ENCODE assay signal across 14 cellular contexts in genomic region chr1:6184083-6184783, GRCh38. TPM values are rescaled to one million over a fixed set of nuclear protein-coding genes. Genes with fewer than 3 reads are reported as not detected.
A peak's percentile ranks its signal among the peaks of the same experiment; 100 is the strongest.
DNase-seq lines count a peak whose midpoint lies in the region; ATAC-seq lines count a peak whose summit lies in the region.
"Had no signal": no experiment of that assay in that cellular context is flagged by ENCODE, and none has a peak within 500 bp of the region (broad histone marks: within the 10 kb centered on the region; RNA-seq: fewer than 3 reads in every experiment).

No MANE protein-coding gene starts in this region.

- H2BK120ac ChIP-seq in mesenchymal stem cell (ENCODE audit: low read depth, low read length) = no peak overlapping the region
- no peak overlapping the region for H2BK120ac ChIP-seq in neuronal stem cell (ENCODE audit: low read depth, low read length)

- H3K4me2 ChIP-seq in mesenchymal stem cell (ENCODE audit: low read length, poor library complexity, severe bottlenecking) (no peak overlapping the region), neuronal stem cell (ENCODE audit: insufficient read depth, low read length, poor library complexity, severe bottlenecking) (no peak overlapping the region)

- H3K4me1 ChIP-seq in mesenchymal stem cell (ENCODE audit: control insufficient read depth, insufficient read depth, low read depth, low read length) (peaks cover 35% of the 10 kb centered on the region), neuronal stem cell (ENCODE audit: control insufficient read depth in 2 of 2, insufficient read depth in 1 of 2, low read depth in 1 of 2, low read length in 2 of 2) (peaks cover under 1 to 8% of the 10 kb centered on the region in 2 donors)

- H2BK15ac ChIP-seq in mesenchymal stem cell (ENCODE audit: low read depth, poor library complexity, severe bottlenecking) (no peak overlapping the region), neuronal stem cell (ENCODE audit: low read length) (no peak overlapping the region)

- H2AFZ ChIP-seq in mesenchymal stem cell (ENCODE audit: low read depth, low read length) = no peak overlapping the region
- H2AFZ ChIP-seq in neuronal stem cell (ENCODE audit: low read length) = no peak overlapping the region

- CTCF ChIA-PET in activated CD4-positive, alpha-beta T cell treated with anti-CD3 and anti-CD28 coated beads, Interleukin-2, amount 10 ng/mL, durations not matched to agents 7 days and 5 days (lab: Charles Lee) = interaction anchor here (1.5 kb wide), 2 partner anchors 10 to 14 kb away, joined by 3 to 4 read pairs; no protein-coding TSS in a partner anchor
- CTCF ChIA-PET in activated CD8-positive, alpha-beta T cell treated with anti-CD3 and anti-CD28 coated beads, Interleukin-2, amount 10 ng/mL, durations not matched to agents 7 days and 5 days (lab: Charles Lee) = interaction anchor here (1.4 to 1.6 kb wide), 2 partner anchors 22 to 142 kb away, joined by 3 read pairs; partner anchors contain the start of gene RNF207

- H3K27ac Mint-ChIP-seq in activated CD4-positive, alpha-beta T cell treated with anti-CD3 and anti-CD28 coated beads, Interleukin-2, amount 10 ng/mL, durations not matched to agents 7 days and 5 days = peak overlapping the region; percentile 25
- H3K27ac Mint-ChIP-seq in activated CD8-positive, alpha-beta T cell treated with anti-CD3 and anti-CD28 coated beads, Interleukin-2, amount 10 ng/mL, durations not matched to agents 7 days and 5 days = peak overlapping the region; percentile 8
- no peak overlapping the region for H3K27ac Mint-ChIP-seq in stimulated activated memory B cell treated with anti-CD40 and anti-IgM and Interleukin-4, amounts not matched to agents 10 μg/mL and 1 μg/mL and 100 μg/mL, for 72 hours

- peaks cover 20% of the 10 kb centered on the region for H3K4me1 Mint-ChIP-seq in activated CD4-positive, alpha-beta T cell treated with anti-CD3 and anti-CD28 coated beads, Interleukin-2, amount 10 ng/mL, durations not matched to agents 7 days and 5 days
- peaks cover 16% of the 10 kb centered on the region for H3K4me1 Mint-ChIP-seq in activated CD8-positive, alpha-beta T cell treated with anti-CD3 and anti-CD28 coated beads, Interleukin-2, amount 10 ng/mL, durations not matched to agents 7 days and 5 days (ENCODE audit: low read depth)
- H3K4me1 Mint-ChIP-seq in stimulated activated memory B cell treated with anti-CD40 and anti-IgM and Interleukin-4, amounts not matched to agents 10 μg/mL and 1 μg/mL and 100 μg/mL, for 72 hours = peaks cover 36% of the 10 kb centered on the region

- POLR2A ChIA-PET in activated CD4-positive, alpha-beta T cell treated with anti-CD3 and anti-CD28 coated beads, Interleukin-2, amount 10 ng/mL, durations not matched to agents 7 days and 5 days (lab: Charles Lee) = interaction anchor here (0.8 kb wide), 1 partner anchor 59 kb away, joined by 3 read pairs; no protein-coding TSS in a partner anchor
- POLR2A ChIA-PET in activated CD8-positive, alpha-beta T cell treated with anti-CD3 and anti-CD28 coated beads, Interleukin-2, amount 10 ng/mL, durations not matched to agents 7 days and 5 days (lab: Charles Lee) = no interaction called here

- H3K79me1 ChIP-seq in mesenchymal stem cell (replicated peaks; ENCODE audit: low read length, poor library complexity, severe bottlenecking) (peaks cover 17% of the 10 kb centered on the region), neuronal stem cell (ENCODE audit: low read depth, low read length) (no peaks in the 10 kb centered on the region)

- H4K8ac ChIP-seq in mesenchymal stem cell (ENCODE audit: low read length) (no peak overlapping the region), neuronal stem cell (ENCODE audit: low read depth, low read length) (no peak overlapping the region)

- H3K9me3 ChIP-seq in mesenchymal stem cell (ENCODE audit: control insufficient read depth, low read length) = no peaks in the 10 kb centered on the region
- H3K9me3 ChIP-seq in neuronal stem cell (replicated peaks in 1 of 2; ENCODE audit: control insufficient read depth in 2 of 2, insufficient read depth in 1 of 2, low read depth in 1 of 2, low read length in 2 of 2) = no peaks in the 10 kb centered on the region
- H3K9me3 ChIP-seq: uterus had no signal

- peaks cover 37 to 38% of the 10 kb centered on the region in 2 experiments for H3K36me3 ChIP-seq in mesenchymal stem cell (ENCODE audit: control insufficient read depth in 1 of 2, insufficient read depth in 2 of 2, low read depth in 1 of 2, low read length in 2 of 2)
- peaks cover 15 to 49% of the 10 kb centered on the region in 2 donors for H3K36me3 ChIP-seq in neuronal stem cell (replicated peaks in 1 of 2; ENCODE audit: control insufficient read depth in 2 of 2, insufficient read depth in 2 of 2, low read length in 2 of 2)
- H3K36me3 ChIP-seq: uterus had no signal

- H3K9ac ChIP-seq in mesenchymal stem cell (ENCODE audit: low read length) = no peak overlapping the region
- H3K9ac ChIP-seq in neuronal stem cell (ENCODE audit: low read depth, low read length, poor library complexity) = no peak overlapping the region

- H2AK5ac ChIP-seq in mesenchymal stem cell (ENCODE audit: low read length, severe bottlenecking) (peak overlapping the region; percentile 73), neuronal stem cell (ENCODE audit: low read depth, low read length) (no peak overlapping the region)

- no peak overlapping the region for H3K4me3 Mint-ChIP-seq in activated CD4-positive, alpha-beta T cell treated with anti-CD3 and anti-CD28 coated beads, Interleukin-2, amount 10 ng/mL, durations not matched to agents 7 days and 5 days
- no peak overlapping the region for H3K4me3 Mint-ChIP-seq in activated CD8-positive, alpha-beta T cell treated with anti-CD3 and anti-CD28 coated beads, Interleukin-2, amount 10 ng/mL, durations not matched to agents 7 days and 5 days
- no peak overlapping the region for H3K4me3 Mint-ChIP-seq in stimulated activated memory B cell treated with anti-CD40 and anti-IgM and Interleukin-4, amounts not matched to agents 10 μg/mL and 1 μg/mL and 100 μg/mL, for 72 hours
- H3K4me3 Mint-ChIP-seq: activated CD4-positive, alpha-beta memory T cell treated with anti-CD3 and anti-CD28 coated beads for 36 hours had no signal

- H3K36me3 Mint-ChIP-seq in activated CD4-positive, alpha-beta T cell treated with anti-CD3 and anti-CD28 coated beads, Interleukin-2, amount 10 ng/mL, durations not matched to agents 7 days and 5 days (ENCODE audit: low read depth) = peaks cover 32% of the 10 kb centered on the region
- peaks cover 31% of the 10 kb centered on the region for H3K36me3 Mint-ChIP-seq in activated CD8-positive, alpha-beta T cell treated with anti-CD3 and anti-CD28 coated beads, Interleukin-2, amount 10 ng/mL, durations not matched to agents 7 days and 5 days (ENCODE audit: low read depth)
- peaks cover 40% of the 10 kb centered on the region for H3K36me3 Mint-ChIP-seq in stimulated activated memory B cell treated with anti-CD40 and anti-IgM and Interleukin-4, amounts not matched to agents 10 μg/mL and 1 μg/mL and 100 μg/mL, for 72 hours

- H3K9me3 Mint-ChIP-seq in activated CD4-positive, alpha-beta T cell treated with anti-CD3 and anti-CD28 coated beads, Interleukin-2, amount 10 ng/mL, durations not matched to agents 7 days and 5 days = no peaks in the 10 kb centered on the region
- H3K9me3 Mint-ChIP-seq in activated CD8-positive, alpha-beta T cell treated with anti-CD3 and anti-CD28 coated beads, Interleukin-2, amount 10 ng/mL, durations not matched to agents 7 days and 5 days (ENCODE audit: insufficient read depth) = no peaks in the 10 kb centered on the region
- H3K9me3 Mint-ChIP-seq in stimulated activated memory B cell treated with anti-CD40 and anti-IgM and Interleukin-4, amounts not matched to agents 10 μg/mL and 1 μg/mL and 100 μg/mL, for 72 hours = no peaks in the 10 kb centered on the region
- H3K9me3 Mint-ChIP-seq: activated CD4-positive, alpha-beta memory T cell treated with anti-CD3 and anti-CD28 coated beads for 36 hours had no signal

- no peak overlapping the region for H3K4ac ChIP-seq in mesenchymal stem cell (ENCODE audit: low read depth in 1 of 2, low read length in 2 of 2)
- H3K4ac ChIP-seq in neuronal stem cell (ENCODE audit: low read length) = no peak overlapping the region

- H3K14ac ChIP-seq in mesenchymal stem cell (ENCODE audit: low read length in 2 of 2) (no peak overlapping the region), neuronal stem cell (ENCODE audit: low read length) (no peak overlapping the region)

- H4K91ac ChIP-seq in mesenchymal stem cell (ENCODE audit: low read length) = no peak overlapping the region
- H4K91ac ChIP-seq in neuronal stem cell (ENCODE audit: low read depth, low read length, poor library complexity) = no peak overlapping the region

- H3K27me3 Mint-ChIP-seq in activated CD4-positive, alpha-beta T cell treated with anti-CD3 and anti-CD28 coated beads, Interleukin-2, amount 10 ng/mL, durations not matched to agents 7 days and 5 days = peaks cover 16% of the 10 kb centered on the region
- peaks cover 19% of the 10 kb centered on the region for H3K27me3 Mint-ChIP-seq in activated CD8-positive, alpha-beta T cell treated with anti-CD3 and anti-CD28 coated beads, Interleukin-2, amount 10 ng/mL, durations not matched to agents 7 days and 5 days (ENCODE audit: low read depth)
- peaks cover 17% of the 10 kb centered on the region for H3K27me3 Mint-ChIP-seq in stimulated activated memory B cell treated with anti-CD40 and anti-IgM and Interleukin-4, amounts not matched to agents 10 μg/mL and 1 μg/mL and 100 μg/mL, for 72 hours

- H3K23ac ChIP-seq in mesenchymal stem cell (ENCODE audit: low read length in 2 of 2) (no peak overlapping the region), neuronal stem cell (ENCODE audit: low read depth, low read length, poor library complexity) (no peak overlapping the region)

- H2BK5ac ChIP-seq in mesenchymal stem cell (ENCODE audit: low read depth, low read length, poor library complexity, severe bottlenecking) (no peak overlapping the region), neuronal stem cell (ENCODE audit: low read length) (no peak overlapping the region)

- H3K4me3 ChIP-seq in mesenchymal stem cell (ENCODE audit: insufficient read depth in 1 of 2, low read depth in 1 of 2, low read length in 2 of 2) = no peak overlapping the region
- no peak overlapping the region for H3K4me3 ChIP-seq in neuronal stem cell (ENCODE audit: low read length in 2 of 2)
- H3K4me3 ChIP-seq: uterus had no signal

- no peak for DNase-seq in activated CD4-positive, alpha-beta T cell treated with anti-CD3 and anti-CD28 coated beads, Interleukin-2, amount 10 ng/mL, durations not matched to agents 7 days and 5 days
- DNase-seq in activated CD4-positive, alpha-beta T cell treated with anti-CD3 and anti-CD28 coated beads, Interleukin-2, amount 50 U/mL, for 48 hours = no peak
- DNase-seq in HT-29 (ENCODE audit: low spot score) = peak; percentile 7
- no peak for DNase-seq in activated CD8-positive, alpha-beta T cell treated with anti-CD3 and anti-CD28 coated beads, Interleukin-2, amount 10 ng/mL, durations not matched to agents 7 days and 5 days
- DNase-seq in mesenchymal stem cell = no peak
- no peak for DNase-seq in stimulated activated CD4-positive, alpha-beta T cell treated with anti-CD3 and anti-CD28 coated beads, Interleukin-12 subunit alpha, Interleukin-12 subunit beta, amount 100 ng/mL, for 4 hours
- no peak for DNase-seq in neuronal stem cell (ENCODE audit: low spot score)
- DNase-seq: activated CD4-positive, alpha-beta memory T cell treated with anti-CD3 and anti-CD28 coated beads for 36 hours; amygdala; NCI-H2107; NCI-H524 treated with DMSO at 0.1 percent for 48 hours; uterus had no signal

- no peak for ATAC-seq in activated CD8-positive, alpha-beta T cell treated with anti-CD3 and anti-CD28 coated beads, Interleukin-2, amount 10 ng/mL, durations not matched to agents 7 days and 5 days
- no peak for ATAC-seq in stimulated activated memory B cell treated with anti-CD40 and anti-IgM and Interleukin-4, amounts not matched to agents 10 μg/mL and 1 μg/mL and 100 μg/mL, for 72 hours

- 92% methylated on average over 12 of the region's 13 CpGs for WGBS in mesenchymal stem cell
- WGBS in neuronal stem cell (ENCODE audit: extremely low coverage in 2 of 2, insufficient read length in 2 of 2, insufficient replicate concordance in 1 of 2), 2 donors = no CpG with 5 or more reads among the region's 13 CpGs

- no peak overlapping the region for H3K18ac ChIP-seq in mesenchymal stem cell (ENCODE audit: low read depth in 1 of 2, low read length in 2 of 2)
- no peak overlapping the region for H3K18ac ChIP-seq in neuronal stem cell (ENCODE audit: low read length)

- H3K27me3 ChIP-seq in mesenchymal stem cell (ENCODE audit: control insufficient read depth in 1 of 2, insufficient read depth in 1 of 2, low read length in 2 of 2) (peaks cover 8 to 13% of the 10 kb centered on the region in 2 experiments), neuronal stem cell (ENCODE audit: control insufficient read depth in 3 of 3, insufficient read depth in 3 of 3, low read depth in 1 of 3, low read length in 3 of 3) (peaks cover 10 to 34% (median 30%) of the 10 kb centered on the region in 3 experiments)

- peak overlapping the region in 1 of 2 experiments; percentile 18 for H2BK12ac ChIP-seq in mesenchymal stem cell (ENCODE audit: low read length in 2 of 2)
- no peak overlapping the region for H2BK12ac ChIP-seq in neuronal stem cell (ENCODE audit: low read length)

- H3K27ac ChIP-seq in mesenchymal stem cell (ENCODE audit: low read length, poor library complexity, severe bottlenecking) (peak overlapping the region; percentile 23), neuronal stem cell (replicated peaks; ENCODE audit: low read length) (no peak overlapping the region)
- H3K27ac ChIP-seq: uterus had no signal

RNA-seq across cellular contexts. Expression of gene CHD5, which starts 4.1 kb away (rescaled TPM):
- under 1 TPM; 0.67 to 0.96 TPM for total RNA-seq in activated CD4-positive, alpha-beta T cell treated with anti-CD3 and anti-CD28 coated beads, Interleukin-2, amount 10 ng/mL, durations not matched to agents 7 days and 5 days
- total RNA-seq in HT-29 (2014; rRNA removed; shearing (Covaris generic)) = 0.18 and 0.25 TPM in 2 replicates
- under 1 TPM; 0.23 to 0.47 TPM for total RNA-seq in activated CD8-positive, alpha-beta T cell treated with anti-CD3 and anti-CD28 coated beads, Interleukin-2, amount 10 ng/mL, durations not matched to agents 7 days and 5 days
- polyA plus RNA-seq in mesenchymal stem cell (2013, experiment 1 of 2) = 0.22 TPM
- 0.04 TPM for polyA plus RNA-seq in mesenchymal stem cell (2013, experiment 2 of 2)
- 0.14 TPM for polyA plus RNA-seq in neuronal stem cell (2013, experiment 1 of 2)
- 0.22 TPM for polyA plus RNA-seq in neuronal stem cell (2013, experiment 2 of 2)

RNA-seq across cellular contexts. Expression of gene RPL22, which starts 15.2 kb away (rescaled TPM):
- total RNA-seq in activated CD4-positive, alpha-beta T cell treated with anti-CD3 and anti-CD28 coated beads, Interleukin-2, amount 10 ng/mL, durations not matched to agents 7 days and 5 days = 100 to 1,000 TPM; 328 to 370 TPM
- 119 and 132 TPM in 2 replicates for total RNA-seq in HT-29 (2014; rRNA removed; shearing (Covaris generic))
- total RNA-seq in activated CD8-positive, alpha-beta T cell treated with anti-CD3 and anti-CD28 coated beads, Interleukin-2, amount 10 ng/mL, durations not matched to agents 7 days and 5 days = 100 to 1,000 TPM; 304 to 325 TPM
- polyA plus RNA-seq in mesenchymal stem cell (2013, experiment 1 of 2) = 897 TPM
- 851 TPM for polyA plus RNA-seq in mesenchymal stem cell (2013, experiment 2 of 2)
- 1,500 TPM for polyA plus RNA-seq in neuronal stem cell (2013, experiment 1 of 2)
- 1,497 TPM for polyA plus RNA-seq in neuronal stem cell (2013, experiment 2 of 2)

RNA-seq across cellular contexts. Expression of gene RNF207, which starts 21.7 kb away (rescaled TPM):
- total RNA-seq in activated CD4-positive, alpha-beta T cell treated with anti-CD3 and anti-CD28 coated beads, Interleukin-2, amount 10 ng/mL, durations not matched to agents 7 days and 5 days = 1 to 10 TPM; 4.0 to 7.4 TPM
- 21.4 and 22.7 TPM in 2 replicates for total RNA-seq in HT-29 (2014; rRNA removed; shearing (Covaris generic))
- total RNA-seq in activated CD8-positive, alpha-beta T cell treated with anti-CD3 and anti-CD28 coated beads, Interleukin-2, amount 10 ng/mL, durations not matched to agents 7 days and 5 days = 1 to 10 TPM; 1.6 to 2.0 TPM
- polyA plus RNA-seq in mesenchymal stem cell (2013, experiment 1 of 2) = 3.3 TPM
- 3.0 TPM for polyA plus RNA-seq in mesenchymal stem cell (2013, experiment 2 of 2)
- 0.68 TPM for polyA plus RNA-seq in neuronal stem cell (2013, experiment 1 of 2)
- 0.66 TPM for polyA plus RNA-seq in neuronal stem cell (2013, experiment 2 of 2)

RNA-seq across cellular contexts. Expression of gene ICMT, which starts 51.5 kb away (rescaled TPM):
- total RNA-seq in activated CD4-positive, alpha-beta T cell treated with anti-CD3 and anti-CD28 coated beads, Interleukin-2, amount 10 ng/mL, durations not matched to agents 7 days and 5 days = 10 to 100 TPM; 50.4 to 53.3 TPM
- 95.3 and 95.5 TPM in 2 replicates for total RNA-seq in HT-29 (2014; rRNA removed; shearing (Covaris generic))
- 10 to 100 TPM; 67.9 to 68.7 TPM for total RNA-seq in activated CD8-positive, alpha-beta T cell treated with anti-CD3 and anti-CD28 coated beads, Interleukin-2, amount 10 ng/mL, durations not matched to agents 7 days and 5 days
- polyA plus RNA-seq in mesenchymal stem cell (2013, experiment 1 of 2) = 52.7 TPM
- polyA plus RNA-seq in mesenchymal stem cell (2013, experiment 2 of 2) = 52.5 TPM
- 38.1 TPM for polyA plus RNA-seq in neuronal stem cell (2013, experiment 1 of 2)
- 38.5 TPM for polyA plus RNA-seq in neuronal stem cell (2013, experiment 2 of 2)

RNA-seq across cellular contexts. Expression of gene HES3, which starts 59.7 kb away (rescaled TPM):
- total RNA-seq in activated CD4-positive, alpha-beta T cell treated with anti-CD3 and anti-CD28 coated beads, Interleukin-2, amount 10 ng/mL, durations not matched to agents 7 days and 5 days = not detected
- not detected in 2 replicates for total RNA-seq in HT-29 (2014; rRNA removed; shearing (Covaris generic))
- not detected for total RNA-seq in activated CD8-positive, alpha-beta T cell treated with anti-CD3 and anti-CD28 coated beads, Interleukin-2, amount 10 ng/mL, durations not matched to agents 7 days and 5 days
- polyA plus RNA-seq in mesenchymal stem cell (2013, experiment 1 of 2) = not detected
- polyA plus RNA-seq in mesenchymal stem cell (2013, experiment 2 of 2) = not detected
- polyA plus RNA-seq in neuronal stem cell (2013, experiment 1 of 2) = 0.08 TPM
- 0.15 TPM for polyA plus RNA-seq in neuronal stem cell (2013, experiment 2 of 2)
- total RNA-seq: activated CD4-positive, alpha-beta memory T cell treated with anti-CD3 and anti-CD28 coated beads for 36 hours; cerebellum; uterus had no signal
